ENCODE assay signal across 8 cellular contexts in genomic region chr10:33005322-33006282, GRCh38. TPM values are rescaled to one million over a fixed set of nuclear protein-coding genes. Genes with fewer than 3 reads are reported as not detected.
DNase-seq lines count a peak whose midpoint lies in the region; ATAC-seq and TF ChIP-seq lines count a peak whose summit lies in the region.

No MANE protein-coding gene starts in this region.

- DNase-seq in BE2C = peak; percentile 83
- peak; percentile 70 for DNase-seq in HuH-7.5 (ENCODE audit: low spot score)
- DNase-seq in SW 1271 (lab: John Stamatoyannopoulos, UW) = peak; percentile 84 to 95
- peak; percentile 97 for DNase-seq in mammary epithelial cell
- DNase-seq in iPS-NIHi7 (ENCODE audit: extremely low spot score) = peak; percentile 86
- DNase-seq in NCI-H345 (lab: John Stamatoyannopoulos, UW) = no peak

- dilution Hi-C loops in mammary epithelial cell (cut with HindIII; ENCODE audit: low sequenced_read_pairs) = loop anchor here (5.0 to 25.0 kb wide), 2 partner anchors 48 to 107 kb away; partner anchors contain the start of gene ITGB1

- TSS peak; percentile 78 for BruUV-seq in mammary epithelial cell (replicated peaks; lab: Mats Ljungman, UMichigan)

- H3K79me2 ChIP-seq in mammary epithelial cell (ENCODE audit: insufficient read depth, low read length) = peaks cover 22% of the 10 kb centered on the region

- H3K36me3 ChIP-seq in BE2C (no peaks in the 10 kb centered on the region), mammary epithelial cell (ENCODE audit: insufficient read depth, low read length) (no peaks in the 10 kb centered on the region), skeletal muscle satellite cell (ENCODE audit: insufficient read depth, low read length) (no peaks in the 10 kb centered on the region)

- H3K9ac ChIP-seq in mammary epithelial cell (ENCODE audit: insufficient read depth, low read length) (peak overlapping the region; percentile 71), skeletal muscle satellite cell (ENCODE audit: low read depth, low read length) (peak overlapping the region; percentile 82)

- no peak for TF ChIP-seq CTCF in BE2C (IDR thresholded peaks at IDR 0.05; ENCODE audit: low read depth, low read length)
- TF ChIP-seq CTCF in mammary epithelial cell (conservative IDR thresholded peaks at IDR 0.05 in 1 of 2, IDR thresholded peaks at IDR 0.05 in 1 of 2; ENCODE audit: extremely low read depth in 1 of 2, insufficient read depth in 1 of 2, low read depth in 1 of 2, low read length in 2 of 2) = no peak

- WGBS in mammary epithelial cell (ENCODE audit: low coverage, missing lambda C conversion rate) = 8% methylated on average over 21 of the region's 34 CpGs

- H3K4me3 ChIP-seq in BE2C (ENCODE audit: low read depth, low read length) = peak overlapping the region; percentile 67
- peak overlapping the region; percentile 40 to 48 (median 43) for H3K4me3 ChIP-seq in mammary epithelial cell (replicated peaks in 1 of 3; ENCODE audit: insufficient read depth in 1 of 3, low read depth in 2 of 3, low read length in 3 of 3)
- H3K4me3 ChIP-seq in skeletal muscle satellite cell (ENCODE audit: low read length) = peak overlapping the region; percentile 69

- H3K4me2 ChIP-seq in mammary epithelial cell (ENCODE audit: insufficient read depth, low read depth, low read length) (peak overlapping the region; percentile 84), skeletal muscle satellite cell (ENCODE audit: low read length) (peak overlapping the region; percentile 86)

- ATAC-seq in GM19463 (IDR thresholded peaks at IDR 0.05; ENCODE audit: unreplicated experiment) = peak; percentile 53

- peak overlapping the region; percentile 40 for H2AFZ ChIP-seq in mammary epithelial cell (ENCODE audit: low read depth, low read length)

- no peaks in the 10 kb centered on the region for H3K9me3 ChIP-seq in BE2C
- H3K9me3 ChIP-seq in mammary epithelial cell (replicated peaks; ENCODE audit: insufficient read depth, low read length) = no peaks in the 10 kb centered on the region
- H3K9me3 ChIP-seq in skeletal muscle satellite cell (replicated peaks; ENCODE audit: low read length) = no peaks in the 10 kb centered on the region

- H3K27me3 ChIP-seq in BE2C (no peaks in the 10 kb centered on the region), mammary epithelial cell (ENCODE audit: insufficient read depth, low read length) (no peaks in the 10 kb centered on the region), skeletal muscle satellite cell (ENCODE audit: control insufficient read depth, insufficient read depth, low read length) (no peaks in the 10 kb centered on the region)

- intact Hi-C loops in mammary epithelial cell (cut with micrococcal nuclease) = loop anchor here (1.0 to 5.0 kb wide), 4 partner anchors 25 to 628 kb away; partner anchors contain the start of gene ITGB1

- in situ Hi-C loops in mammary epithelial cell (cut with MboI; ENCODE audit: low sequenced_read_pairs in 2 of 2) = loop anchor here (5.0 to 10.0 kb wide), 3 partner anchors 48 to 208 kb away; partner anchors contain the start of gene ITGB1 (in 2 of the 2)

- CTCF ChIA-PET in mammary epithelial cell (lab: Charles Lee; ENCODE audit: low non-redundant PET) = interaction anchor here (0.7 kb wide), 1 partner anchor 22 kb away, joined by 3 read pairs; no protein-coding TSS in a partner anchor

- H3K4me1 ChIP-seq in BE2C (no peaks in the 10 kb centered on the region), mammary epithelial cell (ENCODE audit: insufficient read depth, low read length) (peaks cover 48% of the 10 kb centered on the region), skeletal muscle satellite cell (ENCODE audit: control insufficient read depth, insufficient read depth, low read length) (peaks cover 45% of the 10 kb centered on the region)

- H4K20me1 ChIP-seq in mammary epithelial cell (ENCODE audit: insufficient read depth, low read length) = no peaks in the 10 kb centered on the region

- peak overlapping the region; percentile 90 for H3K27ac ChIP-seq in mammary epithelial cell (ENCODE audit: insufficient read depth, low read depth, low read length)

RNA-seq across cellular contexts. Expression of gene ITGB1, which starts 47.6 kb away (rescaled TPM):
- polyA plus RNA-seq in BE2C (2012; ENCODE audit: insufficient read depth, insufficient read length, low read depth) = 164 TPM
- 1,000 to 10,000 TPM; 1,296 to 1,718 TPM for total RNA-seq in mammary epithelial cell
- 671 TPM for polyA plus RNA-seq in mammary epithelial cell
- polyA minus RNA-seq in mammary epithelial cell = 831 TPM
- 1,153 and 1,263 TPM in 2 replicates for total RNA-seq in skeletal muscle satellite cell (2012; rRNA removed)
